Comparison of ENCODE assay signal across 1 cellular context in genomic region chr7:6486438-6487183, GRCh38.
TF ChIP-seq lines count a peak whose summit lies in the region.

No MANE protein-coding gene starts in this region.

TF ChIP-seq in H1, 55 proteins besides CTCF, POLR2A, EP300 and RAD21:
- no peak for TF ChIP-seq TAF7 (optimal IDR thresholded peaks at IDR 0.05; ENCODE audit: borderline replicate concordance, low read depth, low read length)
- TF ChIP-seq TEAD4 (IDR thresholded peaks at IDR 0.05; ENCODE audit: low read depth, low read length), result no peak
- TF ChIP-seq, protein P1, sequence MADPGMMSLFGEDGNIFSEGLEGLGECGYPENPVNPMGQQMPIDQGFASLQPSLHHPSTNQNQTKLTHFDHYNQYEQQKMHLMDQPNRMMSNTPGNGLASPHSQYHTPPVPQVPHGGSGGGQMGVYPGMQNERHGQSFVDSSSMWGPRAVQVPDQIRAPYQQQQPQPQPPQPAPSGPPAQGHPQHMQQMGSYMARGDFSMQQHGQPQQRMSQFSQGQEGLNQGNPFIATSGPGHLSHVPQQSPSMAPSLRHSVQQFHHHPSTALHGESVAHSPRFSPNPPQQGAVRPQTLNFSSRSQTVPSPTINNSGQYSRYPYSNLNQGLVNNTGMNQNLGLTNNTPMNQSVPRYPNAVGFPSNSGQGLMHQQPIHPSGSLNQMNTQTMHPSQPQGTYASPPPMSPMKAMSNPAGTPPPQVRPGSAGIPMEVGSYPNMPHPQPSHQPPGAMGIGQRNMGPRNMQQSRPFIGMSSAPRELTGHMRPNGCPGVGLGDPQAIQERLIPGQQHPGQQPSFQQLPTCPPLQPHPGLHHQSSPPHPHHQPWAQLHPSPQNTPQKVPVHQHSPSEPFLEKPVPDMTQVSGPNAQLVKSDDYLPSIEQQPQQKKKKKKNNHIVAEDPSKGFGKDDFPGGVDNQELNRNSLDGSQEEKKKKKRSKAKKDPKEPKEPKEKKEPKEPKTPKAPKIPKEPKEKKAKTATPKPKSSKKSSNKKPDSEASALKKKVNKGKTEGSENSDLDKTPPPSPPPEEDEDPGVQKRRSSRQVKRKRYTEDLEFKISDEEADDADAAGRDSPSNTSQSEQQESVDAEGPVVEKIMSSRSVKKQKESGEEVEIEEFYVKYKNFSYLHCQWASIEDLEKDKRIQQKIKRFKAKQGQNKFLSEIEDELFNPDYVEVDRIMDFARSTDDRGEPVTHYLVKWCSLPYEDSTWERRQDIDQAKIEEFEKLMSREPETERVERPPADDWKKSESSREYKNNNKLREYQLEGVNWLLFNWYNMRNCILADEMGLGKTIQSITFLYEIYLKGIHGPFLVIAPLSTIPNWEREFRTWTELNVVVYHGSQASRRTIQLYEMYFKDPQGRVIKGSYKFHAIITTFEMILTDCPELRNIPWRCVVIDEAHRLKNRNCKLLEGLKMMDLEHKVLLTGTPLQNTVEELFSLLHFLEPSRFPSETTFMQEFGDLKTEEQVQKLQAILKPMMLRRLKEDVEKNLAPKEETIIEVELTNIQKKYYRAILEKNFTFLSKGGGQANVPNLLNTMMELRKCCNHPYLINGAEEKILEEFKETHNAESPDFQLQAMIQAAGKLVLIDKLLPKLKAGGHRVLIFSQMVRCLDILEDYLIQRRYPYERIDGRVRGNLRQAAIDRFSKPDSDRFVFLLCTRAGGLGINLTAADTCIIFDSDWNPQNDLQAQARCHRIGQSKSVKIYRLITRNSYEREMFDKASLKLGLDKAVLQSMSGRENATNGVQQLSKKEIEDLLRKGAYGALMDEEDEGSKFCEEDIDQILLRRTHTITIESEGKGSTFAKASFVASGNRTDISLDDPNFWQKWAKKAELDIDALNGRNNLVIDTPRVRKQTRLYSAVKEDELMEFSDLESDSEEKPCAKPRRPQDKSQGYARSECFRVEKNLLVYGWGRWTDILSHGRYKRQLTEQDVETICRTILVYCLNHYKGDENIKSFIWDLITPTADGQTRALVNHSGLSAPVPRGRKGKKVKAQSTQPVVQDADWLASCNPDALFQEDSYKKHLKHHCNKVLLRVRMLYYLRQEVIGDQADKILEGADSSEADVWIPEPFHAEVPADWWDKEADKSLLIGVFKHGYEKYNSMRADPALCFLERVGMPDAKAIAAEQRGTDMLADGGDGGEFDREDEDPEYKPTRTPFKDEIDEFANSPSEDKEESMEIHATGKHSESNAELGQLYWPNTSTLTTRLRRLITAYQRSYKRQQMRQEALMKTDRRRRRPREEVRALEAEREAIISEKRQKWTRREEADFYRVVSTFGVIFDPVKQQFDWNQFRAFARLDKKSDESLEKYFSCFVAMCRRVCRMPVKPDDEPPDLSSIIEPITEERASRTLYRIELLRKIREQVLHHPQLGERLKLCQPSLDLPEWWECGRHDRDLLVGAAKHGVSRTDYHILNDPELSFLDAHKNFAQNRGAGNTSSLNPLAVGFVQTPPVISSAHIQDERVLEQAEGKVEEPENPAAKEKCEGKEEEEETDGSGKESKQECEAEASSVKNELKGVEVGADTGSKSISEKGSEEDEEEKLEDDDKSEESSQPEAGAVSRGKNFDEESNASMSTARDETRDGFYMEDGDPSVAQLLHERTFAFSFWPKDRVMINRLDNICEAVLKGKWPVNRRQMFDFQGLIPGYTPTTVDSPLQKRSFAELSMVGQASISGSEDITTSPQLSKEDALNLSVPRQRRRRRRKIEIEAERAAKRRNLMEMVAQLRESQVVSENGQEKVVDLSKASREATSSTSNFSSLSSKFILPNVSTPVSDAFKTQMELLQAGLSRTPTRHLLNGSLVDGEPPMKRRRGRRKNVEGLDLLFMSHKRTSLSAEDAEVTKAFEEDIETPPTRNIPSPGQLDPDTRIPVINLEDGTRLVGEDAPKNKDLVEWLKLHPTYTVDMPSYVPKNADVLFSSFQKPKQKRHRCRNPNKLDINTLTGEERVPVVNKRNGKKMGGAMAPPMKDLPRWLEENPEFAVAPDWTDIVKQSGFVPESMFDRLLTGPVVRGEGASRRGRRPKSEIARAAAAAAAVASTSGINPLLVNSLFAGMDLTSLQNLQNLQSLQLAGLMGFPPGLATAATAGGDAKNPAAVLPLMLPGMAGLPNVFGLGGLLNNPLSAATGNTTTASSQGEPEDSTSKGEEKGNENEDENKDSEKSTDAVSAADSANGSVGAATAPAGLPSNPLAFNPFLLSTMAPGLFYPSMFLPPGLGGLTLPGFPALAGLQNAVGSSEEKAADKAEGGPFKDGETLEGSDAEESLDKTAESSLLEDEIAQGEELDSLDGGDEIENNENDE (IDR thresholded peaks at IDR 0.05; ENCODE audit: insufficient replicate concordance, low read length), result no peak
